ENCODE assay signal across 22 cellular contexts in the genomic region with DNA sequence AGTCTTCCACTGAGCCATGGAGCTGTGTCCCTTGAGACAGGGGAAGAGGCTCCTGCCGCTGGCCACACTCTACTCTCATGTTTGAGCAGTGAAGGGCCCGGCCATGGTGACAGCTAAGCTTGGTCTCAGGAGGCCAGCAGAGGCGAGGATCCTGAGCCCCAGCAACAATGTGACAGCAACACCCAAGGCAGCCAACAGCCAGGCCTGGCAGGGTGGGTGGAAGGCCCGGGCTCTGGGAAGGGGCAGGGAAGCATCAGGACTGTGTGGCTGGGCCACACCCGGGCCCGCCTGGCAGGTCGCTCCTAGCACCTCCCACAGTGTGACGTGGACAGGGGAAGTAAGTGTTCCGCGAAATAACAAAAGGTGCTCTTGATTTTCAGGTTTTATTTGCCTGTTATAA. TPM values are rescaled to one million over a fixed set of nuclear protein-coding genes. Genes with fewer than 3 reads are reported as not detected.
A peak's percentile ranks its signal among the peaks of the same experiment; 100 is the strongest.
DNase-seq lines count a peak whose midpoint lies in the region; ATAC-seq, FAIRE-seq and TF ChIP-seq lines count a peak whose summit lies in the region.
"Had no signal": no experiment of that assay in that cellular context is flagged by ENCODE, and none has a peak within 500 bp of the region (broad histone marks: within the 10 kb centered on the region; RNA-seq: fewer than 3 reads in every experiment).

No MANE protein-coding gene starts in this region.

- H3F3A ChIP-seq in GM23338 (replicated peaks; ENCODE audit: low read depth): no peaks in the 10 kb centered on the region

- no peak for FAIRE-seq in GM12878 (lab: Jason Lieb, UNC)
- FAIRE-seq: D721Med, GM18507, HepG2 had no signal

- ATAC-seq in GM23338 (peak; percentile 11; the same call in 1 of the 3 replicates), GM12878 (peak; percentile 43; the same call in 1 of the 3 replicates), HG03378 (IDR thresholded peaks at IDR 0.05; ENCODE audit: unreplicated experiment) (no peak)
- ATAC-seq in activated CD8-positive, alpha-beta memory T cell treated with anti-CD3 and anti-CD28 coated beads, Interleukin-2, amount 10 ng/mL, durations not matched to agents 7 days and 5 days: no peak
- ATAC-seq: CD8-positive, alpha-beta T cell; HepG2 had no signal

- in situ Hi-C loops in GM12878 (cut with MboI): no loop called here
- in situ Hi-C loops in transverse colon (cut with MboI; ENCODE audit: low pct_ligation_motif_present in 1 of 4, low pct_unique_long_range_greater_than_20kb in 1 of 4, low sequenced_read_pairs in 3 of 4): no loop called here

- TF ChIP-seq CTCF in GM23338 (conservative IDR thresholded peaks at IDR 0.05; ENCODE audit: low read depth in 2 of 2) (no peak), GM12878 (IDR thresholded peaks at IDR 0.05 in 2 of 3, conservative IDR thresholded peaks at IDR 0.05 in 1 of 3; ENCODE audit: control insufficient read depth in 2 of 3, extremely low read depth in 1 of 3, insufficient read depth in 1 of 3, low read depth in 3 of 3, low read length in 3 of 3) (no peak), glutamatergic neuron (IDR thresholded peaks at IDR 0.05; ENCODE audit: partially characterized antibody, unreplicated experiment) (no peak), transverse colon (IDR thresholded peaks at IDR 0.05) (no peak)

- RAD21 ChIA-PET in GM12878 (lab: Charles Lee; ENCODE audit: unreplicated experiment): no interaction called here

- no peaks in the 10 kb centered on the region for H3K9me2 ChIP-seq in GM23338 (ENCODE audit: insufficient read depth)

- no peak for TF ChIP-seq POLR2A in GM12878 (IDR thresholded peaks at IDR 0.05; ENCODE audit: low read depth, low read length)
- TF ChIP-seq POLR2A in transverse colon (IDR thresholded peaks at IDR 0.05): no peak

- no TSS peak for BruUV-seq in GM12878 (replicated peaks; lab: Mats Ljungman, UMichigan)

- H3K4me2 ChIP-seq in GM23338 (no peak overlapping the region), GM12878 (ENCODE audit: control insufficient read depth, insufficient read depth) (no peak overlapping the region)
- H3K4me2 ChIP-seq: KMS-11 had no signal

- SMC1A ChIA-PET in GM12878 (lab: Charles Lee; ENCODE audit: uncharacterized antibody, unreplicated experiment): no interaction called here

- H3K4me3 Mint-ChIP-seq in GM23338 (no peak overlapping the region), glutamatergic neuron (ENCODE audit: unreplicated experiment) (no peak overlapping the region)
- H3K4me3 Mint-ChIP-seq in activated CD8-positive, alpha-beta memory T cell treated with anti-CD3 and anti-CD28 coated beads, Interleukin-2, amount 10 ng/mL, durations not matched to agents 7 days and 5 days: no peak overlapping the region
- H3K4me3 Mint-ChIP-seq: CD8-positive, alpha-beta T cell had no signal

- no peaks in the 10 kb centered on the region for H3K9me3 ChIP-seq in GM12878 (replicated peaks; ENCODE audit: control insufficient read depth, insufficient read depth, low read length)
- no peaks in the 10 kb centered on the region for H3K9me3 ChIP-seq in transverse colon

- no peak overlapping the region for H3K27ac Mint-ChIP-seq in GM23338
- peak overlapping the region; percentile 8 for H3K27ac Mint-ChIP-seq in glutamatergic neuron (ENCODE audit: unreplicated experiment)
- H3K27ac Mint-ChIP-seq in activated CD8-positive, alpha-beta memory T cell treated with anti-CD3 and anti-CD28 coated beads, Interleukin-2, amount 10 ng/mL, durations not matched to agents 7 days and 5 days: no peak overlapping the region
- H3K27ac Mint-ChIP-seq: CD8-positive, alpha-beta T cell had no signal

- no peak overlapping the region for H2AFZ ChIP-seq in GM23338
- no peak overlapping the region for H2AFZ ChIP-seq in GM12878 (ENCODE audit: control insufficient read depth, low read depth, low read length)
- H2AFZ ChIP-seq: GM23248 had no signal

- TF ChIP-seq EP300 in GM12878 (IDR thresholded peaks at IDR 0.05; ENCODE audit: borderline replicate concordance in 1 of 2, control insufficient read depth in 1 of 2, low read depth in 2 of 2, low read length in 2 of 2): no peak
- no peak for TF ChIP-seq EP300 in transverse colon (IDR thresholded peaks at IDR 0.05; ENCODE audit: low read depth)

- H3K27ac ChIP-seq in GM23338 (ENCODE audit: low read depth): no peak overlapping the region
- no peak overlapping the region for H3K27ac ChIP-seq in GM12878 (ENCODE audit: control insufficient read depth, insufficient read depth)
- no peak overlapping the region for H3K27ac ChIP-seq in transverse colon
- H3K27ac ChIP-seq: GM23248, KMS-11, SK-N-MC had no signal

- H3K36me3 Mint-ChIP-seq in GM23338 (ENCODE audit: low read depth) (peaks cover 6% of the 10 kb centered on the region), glutamatergic neuron (ENCODE audit: unreplicated experiment) (no peaks in the 10 kb centered on the region)
- no peaks in the 10 kb centered on the region for H3K36me3 Mint-ChIP-seq in activated CD8-positive, alpha-beta memory T cell treated with anti-CD3 and anti-CD28 coated beads, Interleukin-2, amount 10 ng/mL, durations not matched to agents 7 days and 5 days
- H3K36me3 Mint-ChIP-seq: CD8-positive, alpha-beta T cell had no signal

- H3K4me1 Mint-ChIP-seq in GM23338 (peaks cover 20% of the 10 kb centered on the region), glutamatergic neuron (ENCODE audit: low read depth, unreplicated experiment) (no peaks in the 10 kb centered on the region)
- peaks cover 8% of the 10 kb centered on the region for H3K4me1 Mint-ChIP-seq in activated CD8-positive, alpha-beta memory T cell treated with anti-CD3 and anti-CD28 coated beads, Interleukin-2, amount 10 ng/mL, durations not matched to agents 7 days and 5 days

- no peak overlapping the region for H3K4me3 ChIP-seq in GM23338
- H3K4me3 ChIP-seq in GM12878: no peak overlapping the region
- H3K4me3 ChIP-seq in transverse colon: no peak overlapping the region
- H3K4me3 ChIP-seq: GM23248, SK-N-MC had no signal

- no peak for TF ChIP-seq RAD21 in GM12878 (IDR thresholded peaks at IDR 0.05; ENCODE audit: insufficient read depth, low read depth, low read length)

- no peaks in the 10 kb centered on the region for H3K79me2 ChIP-seq in GM23338 (replicated peaks; ENCODE audit: insufficient read depth)
- H3K79me2 ChIP-seq in GM12878 (ENCODE audit: control insufficient read depth, insufficient read depth, low read length): no peaks in the 10 kb centered on the region

- no peak overlapping the region for H3K9ac ChIP-seq in GM12878 (ENCODE audit: control insufficient read depth, insufficient read depth, low read length)
- H3K9ac ChIP-seq: GM23248, KMS-11 had no signal

- WGBS in GM12878 (ENCODE audit: insufficient coverage, insufficient replicate concordance, low lambda C conversion rate, missing lambda C conversion rate): 28% methylated on average over 10 of the region's 10 CpGs
- 60% methylated on average over 10 of the region's 10 CpGs; no CpG with 5 or more reads in 1 of the 2 donors for WGBS in transverse colon (ENCODE audit: low coverage in 1 of 2), 2 donors

- CTCF ChIA-PET in GM12878 (lab: Yijun Ruan, JAX): no interaction called here
- CTCF ChIA-PET in activated CD8-positive, alpha-beta memory T cell treated with anti-CD3 and anti-CD28 coated beads, Interleukin-2, amount 10 ng/mL, durations not matched to agents 7 days and 5 days (lab: Charles Lee): no interaction called here

- H3K9me3 Mint-ChIP-seq in GM23338 (no peaks in the 10 kb centered on the region), glutamatergic neuron (ENCODE audit: unreplicated experiment) (peaks cover 8% of the 10 kb centered on the region)
- H3K9me3 Mint-ChIP-seq in activated CD8-positive, alpha-beta memory T cell treated with anti-CD3 and anti-CD28 coated beads, Interleukin-2, amount 10 ng/mL, durations not matched to agents 7 days and 5 days (ENCODE audit: low read depth): no peaks in the 10 kb centered on the region
- H3K9me3 Mint-ChIP-seq: CD8-positive, alpha-beta T cell had no signal

- DNase-seq in GM23338 (ENCODE audit: low spot score) (no peak), GM12878 (ENCODE audit: low read depth, low spot score) (no peak), glutamatergic neuron (no peak), transverse colon (peak; percentile 37), LoVo (ENCODE audit: low spot score) (no peak)
- DNase-seq in activated CD8-positive, alpha-beta memory T cell treated with anti-CD3 and anti-CD28 coated beads, Interleukin-2, amount 10 ng/mL, durations not matched to agents 7 days and 5 days: no peak
- DNase-seq: CD8-positive, alpha-beta T cell; DMS79 treated with DMSO at 0.1 percent for 48 hours; GM23248; NCI-H1048; NCI-H146; NCI-H2227 treated with DMSO at 0.1 percent for 48 hours; Right ventricle myocardium superior had no signal

- intact Hi-C loops in GM12878 (cut with micrococcal nuclease; ENCODE audit: unreplicated experiment) (no loop called here), transverse colon (cut with DNase I; ENCODE audit: low total_unique reads) (no loop called here)

- H3K36me3 ChIP-seq in GM23338 (ENCODE audit: insufficient read depth): no peaks in the 10 kb centered on the region
- no peaks in the 10 kb centered on the region for H3K36me3 ChIP-seq in GM12878 (ENCODE audit: control insufficient read depth in 2 of 2, insufficient read depth in 2 of 2, low read length in 1 of 2)
- no peaks in the 10 kb centered on the region for H3K36me3 ChIP-seq in transverse colon

- peaks cover 9% of the 10 kb centered on the region for H3K27me3 Mint-ChIP-seq in GM23338 (ENCODE audit: insufficient read depth, low read depth, poor library complexity)
- peaks cover 4% of the 10 kb centered on the region for H3K27me3 Mint-ChIP-seq in glutamatergic neuron (ENCODE audit: unreplicated experiment)
- peaks cover 3% of the 10 kb centered on the region for H3K27me3 Mint-ChIP-seq in activated CD8-positive, alpha-beta memory T cell treated with anti-CD3 and anti-CD28 coated beads, Interleukin-2, amount 10 ng/mL, durations not matched to agents 7 days and 5 days

- no peaks in the 10 kb centered on the region for H3K27me3 ChIP-seq in GM23338 (ENCODE audit: insufficient read depth)
- H3K27me3 ChIP-seq in GM12878 (replicated peaks in 1 of 2; ENCODE audit: control insufficient read depth in 2 of 2, insufficient read depth in 2 of 2, low read length in 1 of 2): no peaks in the 10 kb centered on the region; a peak in 1 of 4 replicates
- no peaks in the 10 kb centered on the region for H3K27me3 ChIP-seq in transverse colon

- H3K4me1 ChIP-seq in GM23338 (ENCODE audit: insufficient read depth): no peaks in the 10 kb centered on the region; the same call in 1 of the 2 replicates
- no peaks in the 10 kb centered on the region for H3K4me1 ChIP-seq in GM12878 (ENCODE audit: control insufficient read depth, insufficient read depth, low read length)
- no peaks in the 10 kb centered on the region for H3K4me1 ChIP-seq in transverse colon

- POLR2A ChIA-PET in GM12878 (lab: Charles Lee): no interaction called here

- H4K20me1 ChIP-seq in GM23338 (replicated peaks; ENCODE audit: insufficient read depth): no peaks in the 10 kb centered on the region
- H4K20me1 ChIP-seq in GM12878 (ENCODE audit: control insufficient read depth, insufficient read depth): no peaks in the 10 kb centered on the region

RNA-seq across cellular contexts. Expression of a gene that starts 24.8 kb away (rescaled TPM):
- total RNA-seq in GM23338 (2014; rRNA removed; shearing (Covaris generic)): 27.6 and 29.2 TPM in 2 replicates
- polyA plus RNA-seq in GM23338 (2016; fragmentation: Nextera tagmentation; extraction: Ambion mirVana): 7.4 and 7.8 TPM in 2 replicates
- 1.4 and 1.9 TPM in 2 replicates for total RNA-seq in GM12878 (2013; cell fraction: nucleolus; rRNA removed)
- not detected in 2 replicates for total RNA-seq in GM12878 (2014; rRNA removed)
- total RNA-seq in GM12878 (2014; rRNA removed; fragmentation: Illumina TruSeq; extraction: Trizol): not detected in 2 replicates
- total RNA-seq in GM12878 (2021): 0.24 and 0.64 TPM in 2 replicates
- polyA plus RNA-seq in GM12878 (2011; ENCODE audit: low read depth): 0.05 TPM
- polyA plus RNA-seq in GM12878 (2011; rRNA removed): 0.12 and 0.22 TPM in 2 replicates
- polyA plus RNA-seq in GM12878 (2011; cell fraction: cytosol; rRNA removed): 0.07 TPM in 2 replicates
- 0.35 and 1.1 TPM in 2 replicates for polyA plus RNA-seq in GM12878 (2011; cell fraction: nucleus; rRNA removed)
- polyA plus RNA-seq in GM12878 (2012): 0.05 and 0.20 TPM in 2 replicates
- not detected in 2 replicates for polyA plus RNA-seq in GM12878 (2014; fragmentation: Illumina TruSeq; extraction: Trizol)
- polyA plus RNA-seq in GM12878 (2014; fragmentation: Nextera tagmentation; extraction: Ambion mirVana): not detected
- 0.01 TPM in 1 of 2 replicates, not detected in the other for polyA plus RNA-seq in GM12878 (2014; rRNA removed)
- under 1 TPM; 0.05 to 0.09 TPM for polyA plus RNA-seq in GM12878 (2016; fragmentation: Nextera tagmentation; extraction: Ambion mirVana)
- 0.37 TPM in 1 of 2 replicates, not detected in the other for polyA minus RNA-seq in GM12878 (2011; rRNA and poly(A)+ RNA removed)
- polyA minus RNA-seq in GM12878 (2011; cell fraction: cytosol; rRNA and poly(A)+ RNA removed): 0.62 and 0.80 TPM in 2 replicates
- 0.48 TPM in 2 replicates for polyA minus RNA-seq in GM12878 (2011; cell fraction: nucleus; rRNA and poly(A)+ RNA removed)
- 925 TPM for total RNA-seq in glutamatergic neuron (ENCODE audit: unreplicated experiment)
- total RNA-seq in transverse colon: 1 to 10 TPM; 5.2 to 7.1 (median 6.1) TPM
- 1 to 10 TPM; 3.6 to 4.9 TPM for total RNA-seq in activated CD8-positive, alpha-beta memory T cell treated with anti-CD3 and anti-CD28 coated beads, Interleukin-2, amount 10 ng/mL, durations not matched to agents 7 days and 5 days

RNA-seq across cellular contexts. Expression of a gene that starts 30.8 kb away (rescaled TPM):
- total RNA-seq in GM23338 (2014; rRNA removed; shearing (Covaris generic)): 194 and 230 TPM in 2 replicates
- polyA plus RNA-seq in GM23338 (2016; fragmentation: Nextera tagmentation; extraction: Ambion mirVana) (30.5 and 34.5 TPM in 2 replicates), GM12878 (2011; rRNA removed) (not detected in 2 replicates), GM12878 (2014; fragmentation: Illumina TruSeq; extraction: Trizol) (0.01 TPM in 1 of 2 replicates, not detected in the other), GM12878 (2014; fragmentation: Nextera tagmentation; extraction: Ambion mirVana) (not detected), GM12878 (2014; rRNA removed) (0.05 TPM in 1 of 2 replicates, not detected in the other), GM12878 (2016; fragmentation: Nextera tagmentation; extraction: Ambion mirVana) (under 1 TPM in 1 of 2 experiments, not detected in 1; 0.04 TPM)
- total RNA-seq in GM12878 (2013; cell fraction: nucleolus; rRNA removed): not detected in 2 replicates
- total RNA-seq in GM12878 (2014; rRNA removed) (not detected in 2 replicates), GM12878 (2014; rRNA removed; fragmentation: Illumina TruSeq; extraction: Trizol) (not detected in 2 replicates), GM12878 (2021) (0.15 TPM in 1 of 2 replicates, not detected in the other), glutamatergic neuron (ENCODE audit: unreplicated experiment) (41.8 TPM), transverse colon (1 to 10 TPM; 2.0 to 6.6 (median 4.2) TPM)
- polyA plus RNA-seq in GM12878 (2011; ENCODE audit: low read depth): not detected
- polyA plus RNA-seq in GM12878 (2011; cell fraction: cytosol; rRNA removed): 0.01 and 0.12 TPM in 2 replicates
- polyA plus RNA-seq in GM12878 (2011; cell fraction: nucleus; rRNA removed): 0.16 TPM in 2 replicates
- polyA plus RNA-seq in GM12878 (2012): 0.03 TPM in 1 of 2 replicates, not detected in the other
- not detected in 2 replicates for polyA minus RNA-seq in GM12878 (2011; rRNA and poly(A)+ RNA removed)
- not detected in 2 replicates for polyA minus RNA-seq in GM12878 (2011; cell fraction: cytosol; rRNA and poly(A)+ RNA removed)
- not detected in 2 replicates for polyA minus RNA-seq in GM12878 (2011; cell fraction: nucleus; rRNA and poly(A)+ RNA removed)
- under 1 TPM; 0.07 to 0.12 TPM for total RNA-seq in activated CD8-positive, alpha-beta memory T cell treated with anti-CD3 and anti-CD28 coated beads, Interleukin-2, amount 10 ng/mL, durations not matched to agents 7 days and 5 days
- total RNA-seq: GM23248, HepG2, MCF 10A had no signal
- polyA plus RNA-seq: GM23248, HepG2 had no signal

RNA-seq across cellular contexts. Expression of a gene that starts 43.3 kb away (rescaled TPM):
- not detected in 2 replicates for total RNA-seq in GM23338 (2014; rRNA removed; shearing (Covaris generic))
- polyA plus RNA-seq in GM23338 (2016; fragmentation: Nextera tagmentation; extraction: Ambion mirVana) (not detected in 2 replicates), GM12878 (2011; rRNA removed) (not detected in 2 replicates), GM12878 (2014; fragmentation: Illumina TruSeq; extraction: Trizol) (not detected in 2 replicates), GM12878 (2014; fragmentation: Nextera tagmentation; extraction: Ambion mirVana) (not detected), GM12878 (2014; rRNA removed) (not detected in 2 replicates), GM12878 (2016; fragmentation: Nextera tagmentation; extraction: Ambion mirVana) (under 1 TPM; 0.12 to 0.37 TPM)
- not detected in 2 replicates for total RNA-seq in GM12878 (2013; cell fraction: nucleolus; rRNA removed)
- total RNA-seq in GM12878 (2014; rRNA removed) (not detected in 2 replicates), GM12878 (2014; rRNA removed; fragmentation: Illumina TruSeq; extraction: Trizol) (not detected in 2 replicates), GM12878 (2021) (not detected in 2 replicates), glutamatergic neuron (ENCODE audit: unreplicated experiment) (not detected), transverse colon (10 to 100 TPM in 1 of 4 donors, 1 to 10 TPM in 1, under 1 TPM in 1, not detected in 1; 0.41 to 72.2 (median 9.8) TPM)
- polyA plus RNA-seq in GM12878 (2011; ENCODE audit: low read depth): not detected
- polyA plus RNA-seq in GM12878 (2011; cell fraction: cytosol; rRNA removed): 0.03 and 0.07 TPM in 2 replicates
- 0.43 and 0.44 TPM in 2 replicates for polyA plus RNA-seq in GM12878 (2011; cell fraction: nucleus; rRNA removed)
- polyA plus RNA-seq in GM12878 (2012): 0.14 and 0.54 TPM in 2 replicates
- not detected in 2 replicates for polyA minus RNA-seq in GM12878 (2011; rRNA and poly(A)+ RNA removed)
- polyA minus RNA-seq in GM12878 (2011; cell fraction: cytosol; rRNA and poly(A)+ RNA removed): not detected in 2 replicates
- not detected in 2 replicates for polyA minus RNA-seq in GM12878 (2011; cell fraction: nucleus; rRNA and poly(A)+ RNA removed)
- not detected for total RNA-seq in activated CD8-positive, alpha-beta memory T cell treated with anti-CD3 and anti-CD28 coated beads, Interleukin-2, amount 10 ng/mL, durations not matched to agents 7 days and 5 days
- total RNA-seq: CD8-positive, alpha-beta T cell; G401; GM23248; HepG2; MCF 10A had no signal
- polyA plus RNA-seq: BJ, GM23248, HepG2 had no signal

Comparison
In these comparisons a context has a peak if more than half of its experiments do, and no peak if none do; other contexts are left out.
1. ATAC-seq: peak in GM23338 (single experiment) and GM12878 (single experiment); none in HG03378 (single experiment) and activated CD8-positive, alpha-beta memory T cell treated with anti-CD3 and anti-CD28 coated beads, Interleukin-2, amount 10 ng/mL, durations not matched to agents 7 days and 5 days (single experiment).
2. RNA of a gene that starts 24.8 kb away (total RNA-seq): 925 TPM in glutamatergic neuron (single experiment); 27.6 to 29.2 TPM in GM23338, 5.2 to 7.1 TPM in transverse colon, 3.6 to 4.9 TPM in activated CD8-positive, alpha-beta memory T cell treated with anti-CD3 and anti-CD28 coated beads, Interleukin-2, amount 10 ng/mL, durations not matched to agents 7 days and 5 days and 0.24 to 1.9 TPM in GM12878; every median in the first group is over 10 times any median in the second.